ENCODE assay signal across 23 cellular contexts in genomic region chr3:30848093-30848779, GRCh38. TPM values are rescaled to one million over a fixed set of nuclear protein-coding genes. Genes with fewer than 3 reads are reported as not detected.
"Had no signal": no experiment of that assay in that cellular context is flagged by ENCODE, and none has a peak within 500 bp of the region (broad histone marks: within the 10 kb centered on the region; RNA-seq: fewer than 3 reads in every experiment).

No MANE protein-coding gene starts in this region.

- H3K27me3 Mint-ChIP-seq: brain had no signal

- H3K27me3 ChIP-seq: gastroesophageal sphincter, heart left ventricle, right atrium auricular region, thyroid gland had no signal

- H3K9me3 ChIP-seq: gastroesophageal sphincter, heart left ventricle, right atrium auricular region, thyroid gland had no signal

- H3K36me3 Mint-ChIP-seq: activated naive CD8-positive, alpha-beta T cell treated with anti-CD3 and anti-CD28 coated beads for 36 hours; brain; natural killer cell had no signal

- H3K27ac Mint-ChIP-seq: activated CD4-positive, alpha-beta T cell treated with anti-CD3 and anti-CD28 coated beads, Interleukin-2, amount 10 ng/mL, durations not matched to agents 24 days and 14 days; activated CD8-positive, alpha-beta T cell treated with anti-CD3 and anti-CD28 coated beads for 36 hours; activated naive CD8-positive, alpha-beta T cell treated with anti-CD3 and anti-CD28 coated beads for 36 hours; activated T-helper 17 cell treated with anti-CD3 and anti-CD28 coated beads, Interleukin-2, amount 50 U/mL, for 72 hours; natural killer cell had no signal

- H3K4me1 ChIP-seq: thyroid gland had no signal

- H3K4me3 ChIP-seq: gastroesophageal sphincter, heart left ventricle, right atrium auricular region, thyroid gland had no signal

- H3K4me3 Mint-ChIP-seq: activated CD4-positive, alpha-beta T cell treated with anti-CD3 and anti-CD28 coated beads, Interleukin-2, amount 10 ng/mL, durations not matched to agents 24 days and 14 days; activated CD8-positive, alpha-beta T cell treated with anti-CD3 and anti-CD28 coated beads for 36 hours; activated naive CD8-positive, alpha-beta T cell treated with anti-CD3 and anti-CD28 coated beads for 36 hours; activated T-helper 17 cell treated with anti-CD3 and anti-CD28 coated beads, Interleukin-2, amount 50 U/mL, for 72 hours; brain; central memory CD8-positive, alpha-beta T cell; natural killer cell had no signal

- ATAC-seq: activated T-helper 17 cell treated with anti-CD3 and anti-CD28 coated beads, Interleukin-2, amount 50 U/mL, for 72 hours; gastroesophageal sphincter; natural killer cell had no signal

- H3K9me3 Mint-ChIP-seq: activated CD4-positive, alpha-beta T cell treated with anti-CD3 and anti-CD28 coated beads, Interleukin-2, amount 10 ng/mL, durations not matched to agents 24 days and 14 days; activated CD8-positive, alpha-beta T cell treated with anti-CD3 and anti-CD28 coated beads for 36 hours; activated naive CD8-positive, alpha-beta T cell treated with anti-CD3 and anti-CD28 coated beads for 36 hours; activated T-helper 17 cell treated with anti-CD3 and anti-CD28 coated beads, Interleukin-2, amount 50 U/mL, for 72 hours; brain; central memory CD8-positive, alpha-beta T cell; natural killer cell had no signal

- H3K4me1 Mint-ChIP-seq: activated T-helper 17 cell treated with anti-CD3 and anti-CD28 coated beads, Interleukin-2, amount 50 U/mL, for 72 hours; central memory CD8-positive, alpha-beta T cell; natural killer cell had no signal

- DNase-seq: activated CD4-positive, alpha-beta T cell treated with anti-CD3 and anti-CD28 coated beads, Interleukin-2, amount 10 ng/mL, durations not matched to agents 24 days and 14 days; activated CD8-positive, alpha-beta T cell treated with anti-CD3 and anti-CD28 coated beads for 36 hours; activated naive CD4-positive, alpha-beta T cell; activated naive CD8-positive, alpha-beta T cell treated with anti-CD3 and anti-CD28 coated beads for 36 hours; activated T-cell treated with anti-CD3 and anti-CD28 coated beads, Interleukin-2, amount 50 U/mL, for 1 hour; cortex of kidney; heart left ventricle; mesenchymal stem cell; natural killer cell; stimulated activated naive CD4-positive, alpha-beta T cell treated with Interleukin-2 at 50 U/mL for 16 hours; T1000; thyroid gland had no signal

- H3K36me3 ChIP-seq: heart left ventricle, right atrium auricular region, thyroid gland had no signal

- H3K27ac ChIP-seq: gastroesophageal sphincter, heart left ventricle, right atrium auricular region, thyroid gland had no signal

RNA-seq across cellular contexts. Expression of gene GADL1, which starts 46.2 kb away (rescaled TPM):
- total RNA-seq: activated CD4-positive, alpha-beta T cell treated with anti-CD3 and anti-CD28 coated beads, Interleukin-2, amount 10 ng/mL, durations not matched to agents 24 days and 14 days; activated CD8-positive, alpha-beta T cell treated with anti-CD3 and anti-CD28 coated beads for 36 hours; activated naive CD8-positive, alpha-beta T cell treated with anti-CD3 and anti-CD28 coated beads for 36 hours; activated T-helper 17 cell treated with anti-CD3 and anti-CD28 coated beads, Interleukin-2, amount 50 U/mL, for 72 hours; kidney epithelial cell; lower leg skin; mucosa of gallbladder; natural killer cell; right atrium auricular region; subcutaneous adipose tissue; T-helper 1 cell treated with Interleukin-12 subunit alpha and Interleukin-12 subunit beta and Interleukin-4 antibody, amounts not matched to agents 30 ng/mL and 1 ng/mL, for 36 hours; thyroid gland had no signal
- polyA plus RNA-seq: urinary bladder had no signal
